ENCODE assay signal across 9 cellular contexts in the genomic region with DNA sequence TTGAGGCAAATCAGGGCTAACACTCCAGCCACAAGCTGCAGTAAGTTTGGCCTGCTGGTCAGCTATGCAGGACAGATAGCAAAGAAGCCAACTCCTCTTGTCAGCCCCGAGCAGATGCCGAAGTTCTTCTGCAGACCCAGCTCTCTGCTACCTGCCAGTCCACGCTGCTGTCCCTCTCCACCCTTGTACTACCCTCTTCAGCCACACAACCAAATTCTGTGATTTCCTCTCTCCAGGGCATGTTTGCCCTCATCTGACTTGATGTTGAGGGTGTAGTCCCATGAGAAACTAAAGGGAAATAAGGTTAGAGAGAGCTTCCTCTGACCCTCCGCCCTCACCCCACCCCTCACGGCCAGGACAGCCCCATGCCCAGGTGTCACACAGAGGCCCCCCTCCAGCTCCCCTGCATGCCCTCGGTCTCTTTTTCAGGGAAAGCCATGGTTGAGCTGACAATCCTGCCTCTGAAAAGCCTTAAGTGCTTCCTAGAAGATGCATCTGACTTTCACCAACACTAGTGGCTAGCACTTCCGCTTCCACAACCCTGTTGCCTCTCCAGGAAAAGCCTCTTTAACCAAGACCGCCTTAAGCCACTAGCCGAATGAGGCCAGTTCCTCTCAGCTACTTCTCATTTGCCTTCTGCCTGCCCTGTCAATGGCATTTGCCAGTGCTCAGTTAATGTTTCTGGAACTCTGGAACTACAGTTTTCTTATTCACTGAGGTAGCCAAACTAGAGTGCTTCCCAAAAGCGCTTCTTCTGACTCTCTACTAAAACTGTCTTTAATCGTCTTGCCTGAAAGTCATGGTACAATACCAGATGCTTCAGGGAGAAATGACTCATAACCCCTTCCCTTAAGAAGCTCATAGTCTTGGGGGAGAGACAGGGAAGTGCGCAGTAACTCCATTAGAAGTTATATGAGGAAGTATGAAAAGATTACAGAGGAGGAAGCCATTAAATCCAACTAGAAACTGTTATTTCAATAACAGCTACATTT.
A peak's percentile ranks its signal among the peaks of the same experiment; 100 is the strongest.
DNase-seq lines count a peak whose midpoint lies in the region; ATAC-seq, FAIRE-seq and TF ChIP-seq lines count a peak whose summit lies in the region.
"Had no signal": no experiment of that assay in that cellular context is flagged by ENCODE, and none has a peak within 500 bp of the region (broad histone marks: within the 10 kb centered on the region; RNA-seq: fewer than 3 reads in every experiment).

No MANE protein-coding gene starts in this region.

- H3K4me1 Mint-ChIP-seq in astrocyte (ENCODE audit: low read depth, unreplicated experiment) = peaks cover 18% of the 10 kb centered on the region

- FAIRE-seq in astrocyte (lab: Jason Lieb, UNC) = no peak
- FAIRE-seq: small intestine had no signal

- H3K79me2 ChIP-seq in astrocyte (ENCODE audit: insufficient read depth, low read length) = no peaks in the 10 kb centered on the region

- H3K4me1 ChIP-seq in astrocyte (ENCODE audit: insufficient read depth, low read length) = no peaks in the 10 kb centered on the region
- peaks cover 0 to 4% (median 0%) of the 10 kb centered on the region in 3 donors for H3K4me1 ChIP-seq in skeletal muscle tissue (ENCODE audit: control insufficient read depth in 3 of 3, insufficient read depth in 3 of 3, low read length in 3 of 3)
- H3K4me1 ChIP-seq in HAP-1 = no peaks in the 10 kb centered on the region

- H3K4me2 ChIP-seq in astrocyte (ENCODE audit: low read length) = no peak overlapping the region

- H2AFZ ChIP-seq in astrocyte (ENCODE audit: low read depth, low read length) = no peak overlapping the region

- H3K36me3 ChIP-seq in astrocyte (ENCODE audit: insufficient read depth, low read length) (no peaks in the 10 kb centered on the region), skeletal muscle tissue (ENCODE audit: control insufficient read depth in 3 of 3, insufficient read depth in 3 of 3, low read length in 3 of 3) (no peaks in the 10 kb centered on the region), HAP-1 (replicated peaks) (no peaks in the 10 kb centered on the region)

- H3K9me3 ChIP-seq in astrocyte (ENCODE audit: insufficient read depth, low read depth, low read length) = no peaks in the 10 kb centered on the region
- no peaks in the 10 kb centered on the region for H3K9me3 ChIP-seq in skeletal muscle tissue (ENCODE audit: control insufficient read depth in 3 of 3, low read length in 3 of 3)
- H3K9me3 ChIP-seq in HAP-1 = no peaks in the 10 kb centered on the region

- H3K4me3 ChIP-seq in astrocyte (ENCODE audit: insufficient read depth, low read depth, low read length) = no peak overlapping the region
- H3K4me3 ChIP-seq in skeletal muscle tissue (ENCODE audit: low read length in 3 of 3) = no peak overlapping the region
- H3K4me3 ChIP-seq in HAP-1 = no peak overlapping the region

- H3K27ac ChIP-seq in astrocyte (ENCODE audit: low read depth, low read length) (no peak overlapping the region), skeletal muscle tissue (ENCODE audit: low read depth, low read length) (peak overlapping the region; percentile 28)

- H3K27me3 ChIP-seq in astrocyte (ENCODE audit: insufficient read depth, low read length) = no peaks in the 10 kb centered on the region
- H3K27me3 ChIP-seq in skeletal muscle tissue (ENCODE audit: control insufficient read depth in 3 of 3, insufficient read depth in 3 of 3, low read length in 3 of 3) = no peaks in the 10 kb centered on the region
- no peaks in the 10 kb centered on the region; the same call in 1 of the 2 replicates for H3K27me3 ChIP-seq in HAP-1 (ENCODE audit: low read depth)

- in situ Hi-C loops in HAP-1 (cut with MboI; ENCODE audit: low sequenced_read_pairs) = no loop called here

- H3K27ac Mint-ChIP-seq in astrocyte (ENCODE audit: unreplicated experiment) = no peak overlapping the region

- peaks cover 7% of the 10 kb centered on the region for H3K27me3 Mint-ChIP-seq in astrocyte (ENCODE audit: low read depth, unreplicated experiment)

- no peaks in the 10 kb centered on the region for H3K9me3 Mint-ChIP-seq in astrocyte (ENCODE audit: unreplicated experiment)

- no peak overlapping the region for H3K4me3 Mint-ChIP-seq in astrocyte (ENCODE audit: unreplicated experiment)

- no peaks in the 10 kb centered on the region for H3K36me3 Mint-ChIP-seq in astrocyte (ENCODE audit: low read depth, unreplicated experiment)

- no peak for TF ChIP-seq CTCF in astrocyte (IDR thresholded peaks at IDR 0.05; ENCODE audit: insufficient read depth, low read depth, low read length)

- H4K20me1 ChIP-seq in astrocyte (ENCODE audit: insufficient read depth, low read length) = no peaks in the 10 kb centered on the region

- ATAC-seq in GM19463 (IDR thresholded peaks at IDR 0.05; ENCODE audit: unreplicated experiment) = peak; percentile 48
- ATAC-seq in HG03469 (IDR thresholded peaks at IDR 0.05; ENCODE audit: unreplicated experiment) = no peak

- DNase-seq in KG1 (lab: John Stamatoyannopoulos, UW) (peak; percentile 86), astrocyte (ENCODE audit: low read depth) (peak; percentile 21), cortex of kidney (lab: John Stamatoyannopoulos, UW) (no peak), SW480 (ENCODE audit: low spot score) (no peak), HAP-1 (ENCODE audit: low spot score in 2 of 2) (no peak)
- DNase-seq: small intestine had no signal

- H3K9ac ChIP-seq in astrocyte (ENCODE audit: low read length) = no peak overlapping the region
- no peak overlapping the region for H3K9ac ChIP-seq in skeletal muscle tissue (ENCODE audit: low read depth in 1 of 3, low read length in 3 of 3)

Comparison
In these comparisons a context has a peak if more than half of its experiments do, and no peak if none do; other contexts are left out.
1. DNase-seq: peak in KG1 (single experiment) and astrocyte (single experiment); none in cortex of kidney (single experiment), SW480 (single experiment) and HAP-1 (0 of 2).